In genomic region chr1:247118946-247119446, GRCh38 we compare ENCODE assay signal across 8 cellular contexts. TPM values are rescaled to one million over a fixed set of nuclear protein-coding genes. Genes with fewer than 3 reads are reported as not detected.
DNase-seq lines count a peak whose midpoint lies in the region; ATAC-seq, FAIRE-seq and TF ChIP-seq lines count a peak whose summit lies in the region.

No MANE protein-coding gene starts in this region.

- peak; percentile 52 to 65 for TF ChIP-seq RAD21 in H1 (IDR thresholded peaks at IDR 0.05 in 1 of 2, conservative IDR thresholded peaks at IDR 0.05 in 1 of 2; ENCODE audit: low read depth in 2 of 2, low read length in 2 of 2)

- FAIRE-seq in H1 (lab: Jason Lieb, UNC) = no peak

- peaks cover 0 to 3% of the 10 kb centered on the region in 2 experiments for H4K20me1 ChIP-seq in H1 (replicated peaks in 1 of 2; ENCODE audit: control insufficient read depth in 1 of 2, insufficient read depth in 2 of 2, low read length in 2 of 2)

- H2BK20ac ChIP-seq in H1 (ENCODE audit: low read length) = no peak overlapping the region

- no peak overlapping the region for H3K23ac ChIP-seq in H1 (ENCODE audit: insufficient read length)

- no peak overlapping the region for H3K18ac ChIP-seq in H1 (ENCODE audit: extremely low read depth, low read length)

- no peaks in the 10 kb centered on the region for H3K36me3 Mint-ChIP-seq in activated T-cell treated with anti-CD3 and anti-CD28 coated beads, Interleukin-2, amount 50 U/mL, for 4 hours (ENCODE audit: insufficient read depth)

- TF ChIP-seq CTCF in H1 (IDR thresholded peaks at IDR 0.05; ENCODE audit: control extremely low read depth in 1 of 3, insufficient read depth in 1 of 3, low read depth in 1 of 3, low read length in 3 of 3) (peak; percentile 74 to 81 (median 81)), testis (IDR thresholded peaks at IDR 0.05) (peak in 2 of 3 experiments; percentile 7)

- POLR2A ChIA-PET in H1 (lab: Charles Lee; ENCODE audit: partially characterized antibody) = interaction anchor here (1.9 kb wide), 1 partner anchor 20 kb away, joined by 6 read pairs; no protein-coding TSS in a partner anchor

- H3K36me3 ChIP-seq in NT2/D1 (ENCODE audit: insufficient read depth, insufficient read length, low read length) = no peaks in the 10 kb centered on the region
- no peaks in the 10 kb centered on the region for H3K36me3 ChIP-seq in H1 (ENCODE audit: control insufficient read depth in 2 of 4, insufficient read depth in 4 of 4, low read length in 3 of 4)
- no peaks in the 10 kb centered on the region for H3K36me3 ChIP-seq in testis (ENCODE audit: low read depth, missing control alignments)

- no peaks in the 10 kb centered on the region for H3K23me2 ChIP-seq in H1 (ENCODE audit: low read depth, low read length)

- no peak for TF ChIP-seq EP300 in H1 (IDR thresholded peaks at IDR 0.05; ENCODE audit: borderline replicate concordance in 1 of 2, low read depth in 2 of 2, low read length in 2 of 2)

- H3K9ac ChIP-seq in NT2/D1 (ENCODE audit: insufficient read length, low read depth) (no peak overlapping the region), H1 (replicated peaks in 1 of 4; ENCODE audit: extremely low read depth in 1 of 4, low read depth in 3 of 4, low read length in 3 of 4) (no peak overlapping the region)

- DNase-seq in activated T-cell treated with anti-CD3 and anti-CD28 coated beads, Interleukin-2, amount 50 U/mL, for 4 hours = no peak
- DNase-seq in activated T-cell treated with anti-CD3 and anti-CD28 coated beads, Interleukin-2, amount 50 U/mL, for 1 hour = no peak
- DNase-seq in NT2/D1 (ENCODE audit: low read depth, low spot score) (peak; percentile 92), H1 (ENCODE audit: low read depth in 1 of 2, low spot score in 2 of 2) (peak; percentile 89 to 93), testis (no peak)

- H2BK120ac ChIP-seq in H1 (replicated peaks; ENCODE audit: low read depth, low read length) = no peak overlapping the region

- 88% methylated on average over 5 of the region's 11 CpGs; no CpG with 5 or more reads in 1 of the 2 experiments for WGBS in H1 (ENCODE audit: extremely low coverage in 1 of 2, insufficient coverage in 1 of 2, insufficient read length in 1 of 2, insufficient replicate concordance in 2 of 2, low coverage in 1 of 2, low lambda C conversion rate in 2 of 2, missing lambda C conversion rate in 1 of 2), 2 experiments
- WGBS in testis, 2 donors = 52 to 70% methylated on average over 9 to 11 of the region's 11 CpGs

- H3K27me3 ChIP-seq in NT2/D1 (ENCODE audit: insufficient read depth, insufficient read length) (no peaks in the 10 kb centered on the region), H1 (replicated peaks in 1 of 4; ENCODE audit: control insufficient read depth in 3 of 4, extremely low read depth in 1 of 4, insufficient read depth in 3 of 4, low read length in 3 of 4) (no peaks in the 10 kb centered on the region), testis (no peaks in the 10 kb centered on the region)

- no peaks in the 10 kb centered on the region for H3K9me3 Mint-ChIP-seq in activated T-cell treated with anti-CD3 and anti-CD28 coated beads, Interleukin-2, amount 50 U/mL, for 4 hours

- H3K27ac ChIP-seq in H1 (ENCODE audit: low read depth, low read length) (no peak overlapping the region), testis (no peak overlapping the region)

- H3K14ac ChIP-seq in H1 (ENCODE audit: insufficient read length) = no peak overlapping the region

- H3K56ac ChIP-seq in H1 (replicated peaks; ENCODE audit: insufficient read length, low read depth, low read length) = no peak overlapping the region

- CTCF ChIA-PET in H1 (lab: Charles Lee; ENCODE audit: partially characterized antibody) = interaction anchor here (0.6 to 1.8 kb wide), 24 partner anchors 8 to 368 kb away, joined by 3 to 20 read pairs (median 3); partner anchors contain the start of gene ZNF670

- H3K27me3 Mint-ChIP-seq in activated T-cell treated with anti-CD3 and anti-CD28 coated beads, Interleukin-2, amount 50 U/mL, for 4 hours (ENCODE audit: low read depth) = no peaks in the 10 kb centered on the region

- no peak overlapping the region for H4K91ac ChIP-seq in H1 (replicated peaks; ENCODE audit: insufficient read length, low read length)

- no peaks in the 10 kb centered on the region for H3K9me3 ChIP-seq in NT2/D1 (ENCODE audit: insufficient read depth, low read length)
- H3K9me3 ChIP-seq in H1 (ENCODE audit: insufficient read depth in 2 of 2, low read depth in 1 of 2, low read length in 1 of 2) = no peaks in the 10 kb centered on the region
- H3K9me3 ChIP-seq in testis = no peaks in the 10 kb centered on the region

- no peak for TF ChIP-seq POLR2A in H1 (IDR thresholded peaks at IDR 0.05; ENCODE audit: control extremely low read depth in 1 of 2, low read depth in 2 of 2, low read length in 2 of 2)
- TF ChIP-seq POLR2A in testis (IDR thresholded peaks at IDR 0.05) = no peak

- no peak overlapping the region for H4K8ac ChIP-seq in H1 (ENCODE audit: extremely low read depth, insufficient read depth, low read length)

- no peak overlapping the region for H2AFZ ChIP-seq in H1 (ENCODE audit: low read length)

- H3K4me2 ChIP-seq in H1 (ENCODE audit: insufficient read depth in 1 of 2, low read depth in 2 of 2, low read length in 2 of 2) = no peak overlapping the region

- no peak overlapping the region for H2BK15ac ChIP-seq in H1 (ENCODE audit: low read length)

- intact Hi-C loops in testis (cut with DNase I; ENCODE audit: low total_unique reads) = no loop called here

- H3K4me1 Mint-ChIP-seq in activated T-cell treated with anti-CD3 and anti-CD28 coated beads, Interleukin-2, amount 50 U/mL, for 4 hours (ENCODE audit: low read depth) = no peaks in the 10 kb centered on the region

- H3K4me1 ChIP-seq in NT2/D1 (ENCODE audit: insufficient read depth, insufficient read length) (no peaks in the 10 kb centered on the region), H1 (replicated peaks in 1 of 4; ENCODE audit: control insufficient read depth in 3 of 4, insufficient read depth in 4 of 4, low read length in 3 of 4) (no peaks in the 10 kb centered on the region), testis (no peaks in the 10 kb centered on the region)

- H3K4me3 ChIP-seq in NT2/D1 (ENCODE audit: insufficient read length, low read depth) = no peak overlapping the region
- no peak overlapping the region for H3K4me3 ChIP-seq in H1 (ENCODE audit: extremely low read depth in 1 of 4, insufficient read depth in 2 of 4, low read depth in 3 of 4, low read length in 4 of 4)
- H3K4me3 ChIP-seq in testis = no peak overlapping the region

- no peak overlapping the region for H2AK5ac ChIP-seq in H1 (ENCODE audit: low read depth, low read length)

- no peaks in the 10 kb centered on the region for H3K79me1 ChIP-seq in H1 (ENCODE audit: low read depth, low read length)

- no peak overlapping the region for H2BK12ac ChIP-seq in H1 (ENCODE audit: low read depth, low read length)

- H4K5ac ChIP-seq in H1 (ENCODE audit: insufficient read length, low read depth, low read length) = no peak overlapping the region

- H2BK5ac ChIP-seq in H1 (ENCODE audit: low read depth, low read length) = no peak overlapping the region

- peak; percentile 21 to 54 for ATAC-seq in activated T-cell treated with anti-CD3 and anti-CD28 coated beads, Interleukin-2, amount 50 U/mL, for 4 hours
- no peak for ATAC-seq in GM21526 (IDR thresholded peaks at IDR 0.05; ENCODE audit: low FRiP score, unreplicated experiment)
- no peak for ATAC-seq in HG03175 (IDR thresholded peaks at IDR 0.05; ENCODE audit: unreplicated experiment)
- no peak for ATAC-seq in GM18870 (IDR thresholded peaks at IDR 0.05; ENCODE audit: unreplicated experiment)

- no peaks in the 10 kb centered on the region for H3K79me2 ChIP-seq in H1 (ENCODE audit: control insufficient read depth in 1 of 2, insufficient read depth in 2 of 2, low read length in 2 of 2)

- no peak overlapping the region for H3K4me3 Mint-ChIP-seq in activated T-cell treated with anti-CD3 and anti-CD28 coated beads, Interleukin-2, amount 50 U/mL, for 4 hours

- H3K4ac ChIP-seq in H1 (replicated peaks; ENCODE audit: insufficient read length, low read depth, low read length) = no peak overlapping the region

RNA-seq across cellular contexts. Expression of gene ZNF669, which starts 14.8 kb away (rescaled TPM):
- 1 to 10 TPM; 8.2 to 9.9 (median 9.8) TPM for total RNA-seq in activated T-cell treated with anti-CD3 and anti-CD28 coated beads, Interleukin-2, amount 50 U/mL, for 4 hours
- 19.6 and 20.3 TPM in 2 replicates for total RNA-seq in H1 (2021; fragmentation: NEBNext Ultra II Directional; extraction: Animal tissue kit (Norgen Biotek cat#: 25700))
- polyA plus RNA-seq in H1 (2011; rRNA removed) (3.8 and 4.8 TPM in 2 replicates), testis (ENCODE audit: insufficient read depth, low read depth, low replicate concordance) (12.1 TPM)
- polyA plus RNA-seq in H1 (2011; cell fraction: cytosol; rRNA removed) = 6.7 TPM
- 4.8 TPM for polyA plus RNA-seq in H1 (2011; cell fraction: nucleus; rRNA removed)
- 7.8 to 11.6 TPM (median 9.9 TPM) in 4 replicates for polyA plus RNA-seq in H1 (2012, experiment 1 of 2)
- 2.4 TPM for polyA plus RNA-seq in H1 (2012, experiment 2 of 2)
- polyA plus RNA-seq in H1 (2013, experiment 1 of 2) = 12.2 TPM
- polyA plus RNA-seq in H1 (2013, experiment 2 of 2) = 14.2 TPM
- polyA minus RNA-seq in H1 (2011; rRNA and poly(A)+ RNA removed) = 10.3 and 12.9 TPM in 2 replicates
- polyA minus RNA-seq in H1 (2011; cell fraction: cytosol; rRNA and poly(A)+ RNA removed) = 11.7 TPM
- polyA minus RNA-seq in H1 (2011; cell fraction: nucleus; rRNA and poly(A)+ RNA removed) = 17.2 TPM
- 10 to 100 TPM in 1 of 2 donors, 1 to 10 TPM in 1; 9.4 to 10.6 TPM for total RNA-seq in testis

RNA-seq across cellular contexts. Expression of gene ZNF670, which starts 40.4 kb away (rescaled TPM):
- total RNA-seq in activated T-cell treated with anti-CD3 and anti-CD28 coated beads, Interleukin-2, amount 50 U/mL, for 4 hours = 1 to 10 TPM; 2.8 to 3.5 (median 2.8) TPM
- 11.7 and 15.4 TPM in 2 replicates for total RNA-seq in H1 (2021; fragmentation: NEBNext Ultra II Directional; extraction: Animal tissue kit (Norgen Biotek cat#: 25700))
- 1.5 and 2.8 TPM in 2 replicates for polyA plus RNA-seq in H1 (2011; rRNA removed)
- 3.9 TPM for polyA plus RNA-seq in H1 (2011; cell fraction: cytosol; rRNA removed)
- 0.97 TPM for polyA plus RNA-seq in H1 (2011; cell fraction: nucleus; rRNA removed)
- 5.4 to 9.7 TPM (median 5.7 TPM) in 4 replicates for polyA plus RNA-seq in H1 (2012, experiment 1 of 2)
- polyA plus RNA-seq in H1 (2012, experiment 2 of 2) = 0.46 TPM
- 6.3 TPM for polyA plus RNA-seq in H1 (2013, experiment 1 of 2)
- polyA plus RNA-seq in H1 (2013, experiment 2 of 2) = 6.7 TPM
- polyA minus RNA-seq in H1 (2011; rRNA and poly(A)+ RNA removed) = 5.4 and 9.3 TPM in 2 replicates
- polyA minus RNA-seq in H1 (2011; cell fraction: cytosol; rRNA and poly(A)+ RNA removed) = 5.1 TPM
- 7.4 TPM for polyA minus RNA-seq in H1 (2011; cell fraction: nucleus; rRNA and poly(A)+ RNA removed)
- 1 to 10 TPM; 3.5 to 5.5 TPM for total RNA-seq in testis
- polyA plus RNA-seq in testis (ENCODE audit: insufficient read depth, low read depth, low replicate concordance) = 5.4 TPM

RNA-seq across cellular contexts. Expression of gene ZNF124, which starts 52.8 kb away (rescaled TPM):
- total RNA-seq in activated T-cell treated with anti-CD3 and anti-CD28 coated beads, Interleukin-2, amount 50 U/mL, for 4 hours = 10 to 100 TPM; 16.6 to 19.6 (median 17.0) TPM
- 35.6 and 39.9 TPM in 2 replicates for total RNA-seq in H1 (2021; fragmentation: NEBNext Ultra II Directional; extraction: Animal tissue kit (Norgen Biotek cat#: 25700))
- 3.6 and 4.6 TPM in 2 replicates for polyA plus RNA-seq in H1 (2011; rRNA removed)
- 7.7 TPM for polyA plus RNA-seq in H1 (2011; cell fraction: cytosol; rRNA removed)
- 6.3 TPM for polyA plus RNA-seq in H1 (2011; cell fraction: nucleus; rRNA removed)
- polyA plus RNA-seq in H1 (2012, experiment 1 of 2) = 6.2 to 11.4 TPM (median 8.8 TPM) in 4 replicates
- polyA plus RNA-seq in H1 (2012, experiment 2 of 2) = 0.97 TPM
- 14.6 TPM for polyA plus RNA-seq in H1 (2013, experiment 1 of 2)
- polyA plus RNA-seq in H1 (2013, experiment 2 of 2) = 13.8 TPM
- 40.8 and 66.4 TPM in 2 replicates for polyA minus RNA-seq in H1 (2011; rRNA and poly(A)+ RNA removed)
- polyA minus RNA-seq in H1 (2011; cell fraction: cytosol; rRNA and poly(A)+ RNA removed) = 16.7 TPM
- 119 TPM for polyA minus RNA-seq in H1 (2011; cell fraction: nucleus; rRNA and poly(A)+ RNA removed)
- 10 to 100 TPM; 12.9 to 17.3 TPM for total RNA-seq in testis
- polyA plus RNA-seq in testis (ENCODE audit: insufficient read depth, low read depth, low replicate concordance) = 22.0 TPM

Comparison
In these comparisons a context has a peak if more than half of its experiments do, and no peak if none do; other contexts are left out.
1. ATAC-seq: peak in activated T-cell treated with anti-CD3 and anti-CD28 coated beads, Interleukin-2, amount 50 U/mL, for 4 hours (2 of 2); none in GM21526 (single experiment), HG03175 (single experiment) and GM18870 (single experiment).
2. DNase-seq: peak in NT2/D1 (single experiment) and H1 (2 of 2); none in activated T-cell treated with anti-CD3 and anti-CD28 coated beads, Interleukin-2, amount 50 U/mL, for 4 hours (single experiment), activated T-cell treated with anti-CD3 and anti-CD28 coated beads, Interleukin-2, amount 50 U/mL, for 1 hour (single experiment) and testis (single experiment).